Comparison of ENCODE assay signal across 16 cellular contexts in genomic region chr12:114741940-114742339, GRCh38. TPM values are rescaled to one million over a fixed set of nuclear protein-coding genes. Genes with fewer than 3 reads are reported as not detected.
DNase-seq lines count a peak whose midpoint lies in the region; ATAC-seq lines count a peak whose summit lies in the region.
"Had no signal": no experiment of that assay in that cellular context is flagged by ENCODE, and none has a peak within 500 bp of the region (broad histone marks: within the 10 kb centered on the region; RNA-seq: fewer than 3 reads in every experiment).

No MANE protein-coding gene starts in this region.

- H4K91ac ChIP-seq in trophoblast cell (ENCODE audit: low read depth, low read length): peak overlapping the region; percentile 28

- H3K79me1 ChIP-seq in mesendoderm (ENCODE audit: low read length): no peaks in the 10 kb centered on the region
- peaks cover 10% of the 10 kb centered on the region for H3K79me1 ChIP-seq in trophoblast cell (ENCODE audit: low read length)

- H3K36me3 Mint-ChIP-seq in activated naive CD4-positive, alpha-beta T cell treated with anti-CD3 and anti-CD28 coated beads, Interleukin-2, amount 50 U/mL, for 24 hours: no peaks in the 10 kb centered on the region
- H3K36me3 Mint-ChIP-seq: CD4-positive, CD25-positive, alpha-beta regulatory T cell; IgD-negative memory B cell had no signal

- ATAC-seq in GM18511 (IDR thresholded peaks at IDR 0.05; ENCODE audit: unreplicated experiment): no peak

- H3K4me1 Mint-ChIP-seq in activated naive CD4-positive, alpha-beta T cell treated with anti-CD3 and anti-CD28 coated beads, Interleukin-2, amount 50 U/mL, for 24 hours: no peaks in the 10 kb centered on the region
- H3K4me1 Mint-ChIP-seq: CD4-positive, CD25-positive, alpha-beta regulatory T cell; IgD-negative memory B cell had no signal

- H3K27me3 Mint-ChIP-seq in activated naive CD4-positive, alpha-beta T cell treated with anti-CD3 and anti-CD28 coated beads, Interleukin-2, amount 50 U/mL, for 24 hours: peaks cover 5% of the 10 kb centered on the region
- H3K27me3 Mint-ChIP-seq: CD4-positive, CD25-positive, alpha-beta regulatory T cell had no signal

- no peak overlapping the region for H3K4me3 Mint-ChIP-seq in activated naive CD4-positive, alpha-beta T cell treated with anti-CD3 and anti-CD28 coated beads, Interleukin-2, amount 50 U/mL, for 24 hours
- H3K4me3 Mint-ChIP-seq: CD4-positive, CD25-positive, alpha-beta regulatory T cell; IgD-negative memory B cell had no signal

- H3K4me1 ChIP-seq in mesendoderm (ENCODE audit: control insufficient read depth, low read depth, low read length) (peaks cover 4% of the 10 kb centered on the region), trophoblast cell (ENCODE audit: control insufficient read depth in 1 of 2, insufficient read depth in 2 of 2, low read length in 2 of 2) (peaks cover 6 to 14% of the 10 kb centered on the region in 2 experiments)

- no peak overlapping the region for H3K9ac ChIP-seq in mesendoderm (ENCODE audit: low read length)
- no peak overlapping the region for H3K9ac ChIP-seq in trophoblast cell (ENCODE audit: low read length)
- H3K9ac ChIP-seq: BLaER1 had no signal

- H2BK12ac ChIP-seq in trophoblast cell (ENCODE audit: low read length): no peak overlapping the region

- no peak overlapping the region for H3K27ac ChIP-seq in mesendoderm (ENCODE audit: low read depth, low read length)
- peak overlapping the region; percentile 0 for H3K27ac ChIP-seq in trophoblast cell (ENCODE audit: low read depth, low read length)
- H3K27ac ChIP-seq: BLaER1 had no signal

- H3K9me3 ChIP-seq in trophoblast cell (ENCODE audit: insufficient read depth, low read depth, low read length): no peaks in the 10 kb centered on the region
- H3K9me3 ChIP-seq: BLaER1 had no signal

- H3K27me3 ChIP-seq in mesendoderm (ENCODE audit: insufficient read depth, low read length, poor library complexity): no peaks in the 10 kb centered on the region
- no peaks in the 10 kb centered on the region for H3K27me3 ChIP-seq in trophoblast cell (ENCODE audit: insufficient read depth, low read length)
- H3K27me3 ChIP-seq: BLaER1 had no signal

- H2BK5ac ChIP-seq in mesendoderm (ENCODE audit: low read length) (no peak overlapping the region), trophoblast cell (ENCODE audit: low read depth, low read length, poor library complexity) (peak overlapping the region; percentile 2)

- peak overlapping the region; percentile 6 for H3K14ac ChIP-seq in trophoblast cell (ENCODE audit: low read length)

- peak overlapping the region; percentile 9 for H3K56ac ChIP-seq in mesendoderm (ENCODE audit: low read length)

- no peak overlapping the region for H2AFZ ChIP-seq in trophoblast cell (ENCODE audit: insufficient read depth, low read length, poor library complexity)

- H4K5ac ChIP-seq in mesendoderm (ENCODE audit: low read length): no peak overlapping the region

- no peak overlapping the region for H2BK15ac ChIP-seq in mesendoderm (replicated peaks; ENCODE audit: low read depth)

- H2BK120ac ChIP-seq in mesendoderm (ENCODE audit: low read depth, low read length) (no peak overlapping the region), trophoblast cell (ENCODE audit: insufficient read depth, low read length, poor library complexity) (peak overlapping the region; percentile 9)

- no peaks in the 10 kb centered on the region for H3K36me3 ChIP-seq in mesendoderm (ENCODE audit: control insufficient read depth, insufficient read depth, low read length)
- H3K36me3 ChIP-seq in trophoblast cell (ENCODE audit: control insufficient read depth in 1 of 2, insufficient read depth in 2 of 2, low read length in 2 of 2): no peaks in the 10 kb centered on the region
- H3K36me3 ChIP-seq: BLaER1 had no signal

- H2AK5ac ChIP-seq in mesendoderm (ENCODE audit: low read length) (no peak overlapping the region), trophoblast cell (ENCODE audit: low read length) (peak overlapping the region; percentile 14)

- no peak overlapping the region for H4K8ac ChIP-seq in mesendoderm (ENCODE audit: low read depth, low read length)
- H4K8ac ChIP-seq in trophoblast cell (ENCODE audit: low read depth, low read length): no peak overlapping the region

- H3K4me2 ChIP-seq in mesendoderm (ENCODE audit: low read length) (no peak overlapping the region), trophoblast cell (ENCODE audit: low read length) (no peak overlapping the region)
- H3K4me2 ChIP-seq: BLaER1 had no signal

- H3K4me3 ChIP-seq in mesendoderm (ENCODE audit: low read length): no peak overlapping the region
- H3K4me3 ChIP-seq in trophoblast cell (ENCODE audit: low read depth, low read length): no peak overlapping the region
- H3K4me3 ChIP-seq: BLaER1 had no signal

- H3K79me2 ChIP-seq in mesendoderm (ENCODE audit: control insufficient read depth, insufficient read depth, low read length) (no peaks in the 10 kb centered on the region), trophoblast cell (ENCODE audit: control insufficient read depth, insufficient read depth, low read length, poor library complexity) (no peaks in the 10 kb centered on the region)

- H3K23ac ChIP-seq in mesendoderm (ENCODE audit: low read length) (no peak overlapping the region), trophoblast cell (ENCODE audit: low read length) (no peak overlapping the region)

- no CpG with 5 or more reads among the region's 4 CpGs for WGBS in mesendoderm (ENCODE audit: extremely low coverage, insufficient coverage, low lambda C conversion rate)
- WGBS in trophoblast cell (ENCODE audit: extremely low coverage, insufficient coverage, insufficient read length): no CpG with 5 or more reads among the region's 4 CpGs

- no peaks in the 10 kb centered on the region for H3K9me3 Mint-ChIP-seq in activated naive CD4-positive, alpha-beta T cell treated with anti-CD3 and anti-CD28 coated beads, Interleukin-2, amount 50 U/mL, for 24 hours
- H3K9me3 Mint-ChIP-seq: IgD-negative memory B cell had no signal

- H3K4ac ChIP-seq in mesendoderm (ENCODE audit: low read depth, low read length): no peak overlapping the region
- no peak overlapping the region for H3K4ac ChIP-seq in trophoblast cell (ENCODE audit: low read depth, low read length)

- H3K18ac ChIP-seq in mesendoderm (ENCODE audit: low read length): no peak overlapping the region
- peak overlapping the region; percentile 10 for H3K18ac ChIP-seq in trophoblast cell (ENCODE audit: low read length)

- H3K27ac Mint-ChIP-seq in activated naive CD4-positive, alpha-beta T cell treated with anti-CD3 and anti-CD28 coated beads, Interleukin-2, amount 50 U/mL, for 24 hours: peak overlapping the region; percentile 30
- H3K27ac Mint-ChIP-seq: IgD-negative memory B cell had no signal

- no peak for DNase-seq in activated naive CD4-positive, alpha-beta T cell treated with Interleukin-2 at 50 U/mL for 16 hours
- DNase-seq in M059J (ENCODE audit: low read depth) (peak; percentile 75), mesendoderm (no peak), trophoblast cell (no peak), C1 segment of cervical spinal cord (lab: John Stamatoyannopoulos, UW) (no peak)
- DNase-seq in stimulated activated CD4-positive, alpha-beta T cell treated with anti-CD3 and anti-CD28 coated beads, Interleukin-2, amount 100 ng/mL, for 48 hours: no peak
- DNase-seq: 8988T; AML-193; Calu3; CD4-positive, CD25-positive, alpha-beta regulatory T cell; DMS 273 treated with DMSO at 0.1 percent for 48 hours; EL had no signal

- H4K12ac ChIP-seq in trophoblast cell (ENCODE audit: low read depth, low read length): no peak overlapping the region

RNA-seq across cellular contexts. Expression of gene TBX3, which starts 58.0 kb away (rescaled TPM):
- total RNA-seq in M059J (2014; rRNA removed; shearing (Covaris generic)): 50.3 and 90.4 TPM in 2 replicates
- polyA plus RNA-seq in mesendoderm (2013, experiment 1 of 2): 2.1 TPM
- polyA plus RNA-seq in mesendoderm (2013, experiment 2 of 2): 2.1 TPM
- polyA plus RNA-seq in trophoblast cell (2013): 292 and 302 TPM in 2 replicates
- total RNA-seq: CD4-positive, CD25-positive, alpha-beta regulatory T cell had no signal
- polyA plus RNA-seq: CD4-positive, CD25-positive, alpha-beta regulatory T cell; IgD-negative memory B cell had no signal
